In the genomic region with DNA sequence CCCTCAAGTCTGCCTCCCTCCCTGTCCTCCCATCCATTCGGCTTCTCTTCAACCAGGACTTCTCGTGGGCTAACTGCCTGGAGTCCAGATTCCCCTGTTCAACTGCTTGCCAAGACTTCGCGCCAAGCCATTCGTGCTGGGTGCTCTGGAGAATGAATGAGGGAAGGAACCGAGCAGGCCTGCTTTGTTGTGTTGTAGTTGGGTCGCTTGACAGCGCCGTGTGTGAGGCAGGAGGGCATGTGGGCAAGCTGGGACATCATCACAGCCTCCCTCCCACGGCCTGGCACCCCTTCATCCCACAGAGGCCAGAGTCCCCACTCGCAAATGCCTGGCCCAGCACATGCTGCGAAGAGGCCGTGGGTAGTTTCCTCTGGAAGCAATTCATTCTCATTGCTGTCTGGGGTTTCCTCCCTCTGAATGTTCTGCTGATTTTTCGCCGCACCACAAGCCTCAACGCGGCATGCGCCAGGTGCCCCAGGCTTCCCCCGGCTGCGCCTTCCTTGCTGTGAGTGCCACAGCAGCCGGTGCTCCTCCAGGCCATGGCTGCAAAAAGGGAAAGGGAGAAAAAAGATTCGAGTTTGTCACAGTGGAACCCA, we compare ENCODE assay signal across 13 cellular contexts.
DNase-seq lines count a peak whose midpoint lies in the region; ATAC-seq and TF ChIP-seq lines count a peak whose summit lies in the region.
"Had no signal": no experiment of that assay in that cellular context is flagged by ENCODE, and none has a peak within 500 bp of the region (broad histone marks: within the 10 kb centered on the region; RNA-seq: fewer than 3 reads in every experiment).

No MANE protein-coding gene starts in this region.

- peaks cover 8% of the 10 kb centered on the region for H3K27me3 Mint-ChIP-seq in activated CD8-positive, alpha-beta memory T cell treated with anti-CD3 and anti-CD28 coated beads, Interleukin-2, amount 10 ng/mL, durations not matched to agents 7 days and 5 days
- H3K27me3 Mint-ChIP-seq in stimulated activated naive CD8-positive, alpha-beta T cell treated with anti-CD3 and anti-CD28 coated beads, Interleukin-15, Interleukin-2, amounts not matched to agents 100 ng/mL and 50 ng/mL, for 24 hours = peaks cover 45% of the 10 kb centered on the region

- no peaks in the 10 kb centered on the region for H3K36me3 ChIP-seq in left ventricle myocardium inferior
- no peaks in the 10 kb centered on the region for H3K36me3 ChIP-seq in ascending aorta

- H3K4me3 ChIP-seq in left ventricle myocardium inferior (no peak overlapping the region), ascending aorta (no peak overlapping the region)

- peak; percentile 45 for DNase-seq in activated CD8-positive, alpha-beta memory T cell treated with anti-CD3 and anti-CD28 coated beads, Interleukin-2, amount 10 ng/mL, durations not matched to agents 7 days and 5 days
- DNase-seq in activated CD8-positive, alpha-beta memory T cell treated with anti-CD3 and anti-CD28 coated beads, Interleukin-2, amount 50 U/mL, for 48 hours = no peak
- DNase-seq in anterior cingulate cortex (lab: John Stamatoyannopoulos, UW) (peak in 32 of 58 donors; percentile 11 to 64 (median 31)), left ventricle myocardium inferior (no peak), NCI-H774 (lab: John Stamatoyannopoulos, UW) (no peak), ascending aorta (ENCODE audit: low spot score in 2 of 2) (no peak), NCI-H2107 (lab: John Stamatoyannopoulos, UW) (no peak)
- DNase-seq: ACHN, DMS79, NCI-H1092, PC-3 had no signal

- H3K27ac ChIP-seq in left ventricle myocardium inferior (replicated peaks) (peak overlapping the region; percentile 88), ascending aorta (no peak overlapping the region)

- H3K4me1 ChIP-seq in left ventricle myocardium inferior (peaks cover 33% of the 10 kb centered on the region), ascending aorta (no peaks in the 10 kb centered on the region)

- peak overlapping the region; percentile 6 for H3K4me3 Mint-ChIP-seq in activated CD8-positive, alpha-beta memory T cell treated with anti-CD3 and anti-CD28 coated beads, Interleukin-2, amount 10 ng/mL, durations not matched to agents 7 days and 5 days
- H3K4me3 Mint-ChIP-seq in stimulated activated naive CD8-positive, alpha-beta T cell treated with anti-CD3 and anti-CD28 coated beads, Interleukin-15, Interleukin-2, amounts not matched to agents 100 ng/mL and 50 ng/mL, for 24 hours = peak overlapping the region; percentile 1

- no peaks in the 10 kb centered on the region for H3K9me3 Mint-ChIP-seq in activated CD8-positive, alpha-beta memory T cell treated with anti-CD3 and anti-CD28 coated beads, Interleukin-2, amount 10 ng/mL, durations not matched to agents 7 days and 5 days (ENCODE audit: low read depth)
- no peaks in the 10 kb centered on the region for H3K9me3 Mint-ChIP-seq in stimulated activated naive CD8-positive, alpha-beta T cell treated with anti-CD3 and anti-CD28 coated beads, Interleukin-15, Interleukin-2, amounts not matched to agents 100 ng/mL and 50 ng/mL, for 24 hours

- H3K27me3 ChIP-seq in left ventricle myocardium inferior (ENCODE audit: low read depth) = no peaks in the 10 kb centered on the region
- no peaks in the 10 kb centered on the region for H3K27me3 ChIP-seq in ascending aorta

- peaks cover 4% of the 10 kb centered on the region for H3K36me3 Mint-ChIP-seq in activated CD8-positive, alpha-beta memory T cell treated with anti-CD3 and anti-CD28 coated beads, Interleukin-2, amount 10 ng/mL, durations not matched to agents 7 days and 5 days
- no peaks in the 10 kb centered on the region for H3K36me3 Mint-ChIP-seq in stimulated activated naive CD8-positive, alpha-beta T cell treated with anti-CD3 and anti-CD28 coated beads, Interleukin-15, Interleukin-2, amounts not matched to agents 100 ng/mL and 50 ng/mL, for 24 hours (ENCODE audit: low read depth)

- TF ChIP-seq CTCF in left ventricle myocardium inferior (IDR thresholded peaks at IDR 0.05; ENCODE audit: borderline replicate concordance) = no peak
- no peak for TF ChIP-seq CTCF in ascending aorta (IDR thresholded peaks at IDR 0.05)

- intact Hi-C loops in left ventricle myocardium inferior (cut with micrococcal nuclease) (no loop called here), ascending aorta (cut with DNase I) (no loop called here)

- CTCF ChIA-PET in activated CD8-positive, alpha-beta memory T cell treated with anti-CD3 and anti-CD28 coated beads, Interleukin-2, amount 10 ng/mL, durations not matched to agents 7 days and 5 days (lab: Charles Lee) = no interaction called here

- peak; percentile 59 for ATAC-seq in activated CD8-positive, alpha-beta memory T cell treated with anti-CD3 and anti-CD28 coated beads, Interleukin-2, amount 10 ng/mL, durations not matched to agents 7 days and 5 days
- ATAC-seq: HCT116, PC-3 had no signal

- peak overlapping the region; percentile 67 for H3K27ac Mint-ChIP-seq in activated CD8-positive, alpha-beta memory T cell treated with anti-CD3 and anti-CD28 coated beads, Interleukin-2, amount 10 ng/mL, durations not matched to agents 7 days and 5 days
- H3K27ac Mint-ChIP-seq in stimulated activated naive CD8-positive, alpha-beta T cell treated with anti-CD3 and anti-CD28 coated beads, Interleukin-15, Interleukin-2, amounts not matched to agents 100 ng/mL and 50 ng/mL, for 24 hours = peak overlapping the region; percentile 46

- H3K9me3 ChIP-seq in left ventricle myocardium inferior (replicated peaks) (peaks cover 7% of the 10 kb centered on the region), ascending aorta (no peaks in the 10 kb centered on the region)

- peaks cover 21% of the 10 kb centered on the region for H3K4me1 Mint-ChIP-seq in activated CD8-positive, alpha-beta memory T cell treated with anti-CD3 and anti-CD28 coated beads, Interleukin-2, amount 10 ng/mL, durations not matched to agents 7 days and 5 days
- H3K4me1 Mint-ChIP-seq in stimulated activated naive CD8-positive, alpha-beta T cell treated with anti-CD3 and anti-CD28 coated beads, Interleukin-15, Interleukin-2, amounts not matched to agents 100 ng/mL and 50 ng/mL, for 24 hours (ENCODE audit: low read depth) = peaks cover 21% of the 10 kb centered on the region

Comparison
In these comparisons a context has a peak if more than half of its experiments do, and no peak if none do; other contexts are left out.
1. DNase-seq: peak in activated CD8-positive, alpha-beta memory T cell treated with anti-CD3 and anti-CD28 coated beads, Interleukin-2, amount 10 ng/mL, durations not matched to agents 7 days and 5 days (single experiment) and anterior cingulate cortex (32 of 58); none in activated CD8-positive, alpha-beta memory T cell treated with anti-CD3 and anti-CD28 coated beads, Interleukin-2, amount 50 U/mL, for 48 hours (single experiment), left ventricle myocardium inferior (single experiment), NCI-H774 (single experiment), ascending aorta (0 of 2) and NCI-H2107 (single experiment).